Comparison of ENCODE assay signal across 14 cellular contexts in genomic region chr3:44983413-44984040, GRCh38. TPM values are rescaled to one million over a fixed set of nuclear protein-coding genes. Genes with fewer than 3 reads are reported as not detected.
A peak's percentile ranks its signal among the peaks of the same experiment; 100 is the strongest.
DNase-seq lines count a peak whose midpoint lies in the region; ATAC-seq and TF ChIP-seq lines count a peak whose summit lies in the region.
"Had no signal": no experiment of that assay in that cellular context is flagged by ENCODE, and none has a peak within 500 bp of the region (broad histone marks: within the 10 kb centered on the region; RNA-seq: fewer than 3 reads in every experiment).

No MANE protein-coding gene starts in this region.

- DNase-seq in Right ventricle myocardium inferior (ENCODE audit: missing footprints) = no peak
- no peak for DNase-seq in cardiac septum (ENCODE audit: low spot score)
- peak; percentile 61 for DNase-seq in epithelial cell of prostate (ENCODE audit: low read depth, low spot score)
- DNase-seq in mesothelial cell of epicardium (ENCODE audit: low spot score in 2 of 2, unreplicated experiment in 2 of 2) = no peak
- DNase-seq in vagina (ENCODE audit: extremely low spot score in 2 of 2) = no peak
- no peak for DNase-seq in omental fat pad (ENCODE audit: low spot score)
- DNase-seq in hepatic stellate cell (ENCODE audit: low spot score) = no peak
- no peak for DNase-seq in activated CD8-positive, alpha-beta T cell treated with anti-CD3 and anti-CD28 coated beads for 36 hours
- DNase-seq: activated CD4-positive, alpha-beta T cell treated with anti-CD3 and anti-CD28 coated beads for 1 hour; NCI-H1417 treated with DMSO at 0.1 percent for 48 hours; NCI-H748 treated with DMSO at 0.1 percent for 48 hours; nephron progenitor cell had no signal

- no peaks in the 10 kb centered on the region for H3K9me3 ChIP-seq in vagina

- no peaks in the 10 kb centered on the region for H3K27me3 Mint-ChIP-seq in mesothelial cell of epicardium (ENCODE audit: low read depth)
- no peaks in the 10 kb centered on the region for H3K27me3 Mint-ChIP-seq in activated CD8-positive, alpha-beta T cell treated with anti-CD3 and anti-CD28 coated beads for 36 hours

- peak; percentile 67 for ATAC-seq in Right ventricle myocardium inferior
- ATAC-seq in omental fat pad (ENCODE audit: low FRiP score) = no peak
- no peak for ATAC-seq in activated CD8-positive, alpha-beta T cell treated with anti-CD3 and anti-CD28 coated beads for 36 hours

- CTCF ChIA-PET in activated CD8-positive, alpha-beta T cell treated with anti-CD3 and anti-CD28 coated beads for 36 hours (lab: Charles Lee) = interaction anchor here (1.5 to 3.2 kb wide), 2 partner anchors 10 to 15 kb away, joined by 3 to 24 read pairs; no protein-coding TSS in a partner anchor

- no peaks in the 10 kb centered on the region for H3K27me3 ChIP-seq in vagina

- TF ChIP-seq POLR2A in vagina (IDR thresholded peaks at IDR 0.05) = no peak

- H3K27ac ChIP-seq in epithelial cell of prostate (peak overlapping the region; percentile 78), vagina (peak overlapping the region; percentile 75)

- H3K36me3 ChIP-seq in vagina = no peaks in the 10 kb centered on the region

- no peak for TF ChIP-seq CTCF in mesothelial cell of epicardium (IDR thresholded peaks at IDR 0.05; ENCODE audit: unreplicated experiment)
- no peak for TF ChIP-seq CTCF in vagina (IDR thresholded peaks at IDR 0.05)
- no peak for TF ChIP-seq CTCF in omental fat pad (IDR thresholded peaks at IDR 0.05)
- no peak for TF ChIP-seq CTCF in activated CD8-positive, alpha-beta T cell treated with anti-CD3 and anti-CD28 coated beads for 36 hours (IDR thresholded peaks at IDR 0.05)

- H3K4me3 Mint-ChIP-seq in mesothelial cell of epicardium = no peak overlapping the region
- no peak overlapping the region for H3K4me3 Mint-ChIP-seq in activated CD8-positive, alpha-beta T cell treated with anti-CD3 and anti-CD28 coated beads for 36 hours
- H3K4me3 Mint-ChIP-seq: nephron progenitor cell had no signal

- H3K36me3 Mint-ChIP-seq in mesothelial cell of epicardium = peaks cover 13% of the 10 kb centered on the region
- H3K36me3 Mint-ChIP-seq in activated CD8-positive, alpha-beta T cell treated with anti-CD3 and anti-CD28 coated beads for 36 hours (ENCODE audit: low read depth) = peaks cover 36% of the 10 kb centered on the region

- peaks cover 76% of the 10 kb centered on the region for H3K4me1 ChIP-seq in vagina

- intact Hi-C loops in Right ventricle myocardium inferior (cut with DNase I) = no loop called here
- intact Hi-C loops in cardiac septum (cut with DNase I) = no loop called here
- intact Hi-C loops in vagina (cut with DNase I) = no loop called here
- intact Hi-C loops in activated CD8-positive, alpha-beta T cell treated with anti-CD3 and anti-CD28 coated beads for 36 hours (cut with micrococcal nuclease) = no loop called here

- H3K4me3 ChIP-seq in vagina = no peak overlapping the region

- H3K9me3 Mint-ChIP-seq in mesothelial cell of epicardium = no peaks in the 10 kb centered on the region
- no peaks in the 10 kb centered on the region for H3K9me3 Mint-ChIP-seq in activated CD8-positive, alpha-beta T cell treated with anti-CD3 and anti-CD28 coated beads for 36 hours

- peak overlapping the region; percentile 56 for H3K27ac Mint-ChIP-seq in mesothelial cell of epicardium
- no peak overlapping the region for H3K27ac Mint-ChIP-seq in activated CD8-positive, alpha-beta T cell treated with anti-CD3 and anti-CD28 coated beads for 36 hours
- H3K27ac Mint-ChIP-seq: nephron progenitor cell had no signal

- peaks cover 25% of the 10 kb centered on the region for H3K4me1 Mint-ChIP-seq in mesothelial cell of epicardium
- peaks cover 68% of the 10 kb centered on the region for H3K4me1 Mint-ChIP-seq in activated CD8-positive, alpha-beta T cell treated with anti-CD3 and anti-CD28 coated beads for 36 hours (ENCODE audit: low read depth)

- POLR2A ChIA-PET in activated CD8-positive, alpha-beta T cell treated with anti-CD3 and anti-CD28 coated beads for 36 hours (lab: Charles Lee) = interaction anchor here (0.6 to 1.3 kb wide), 3 partner anchors 15 to 221 kb away, joined by 3 read pairs; no protein-coding TSS in a partner anchor

RNA-seq across cellular contexts. Expression of gene EXOSC7, which starts 7.5 kb away (rescaled TPM):
- total RNA-seq in Right ventricle myocardium inferior (23.1 TPM), cardiac septum (29.6 TPM), mesothelial cell of epicardium (53.6 TPM in 3 replicates), vagina (56.2 TPM), omental fat pad (10 to 100 TPM; 31.7 to 47.7 (median 39.0) TPM)
- total RNA-seq in activated CD8-positive, alpha-beta T cell treated with anti-CD3 and anti-CD28 coated beads for 36 hours = 10 to 100 TPM; 79.8 to 80.7 TPM

RNA-seq across cellular contexts. Expression of gene ZDHHC3, which starts 7.6 kb away (rescaled TPM):
- total RNA-seq in Right ventricle myocardium inferior (35.8 TPM), cardiac septum (43.8 TPM), mesothelial cell of epicardium (63.7 to 74.5 TPM (median 64.8 TPM) in 3 replicates), vagina (83.5 TPM), omental fat pad (10 to 100 TPM; 72.0 to 99.8 (median 80.1) TPM)
- total RNA-seq in activated CD8-positive, alpha-beta T cell treated with anti-CD3 and anti-CD28 coated beads for 36 hours = 10 to 100 TPM; 28.6 to 36.0 TPM

RNA-seq across cellular contexts. Expression of gene CLEC3B, which starts 42.6 kb away (rescaled TPM):
- total RNA-seq in Right ventricle myocardium inferior (70.8 TPM), cardiac septum (77.1 TPM), mesothelial cell of epicardium (0.60 to 1.2 TPM (median 0.66 TPM) in 3 replicates), vagina (41.7 TPM), omental fat pad (100 to 1,000 TPM in 3 of 4 donors, 10 to 100 TPM in 1; 58.9 to 297 (median 125) TPM)
- not detected for total RNA-seq in activated CD8-positive, alpha-beta T cell treated with anti-CD3 and anti-CD28 coated beads for 36 hours
- total RNA-seq: epithelial cell of proximal tubule, SK-MEL-5 had no signal

Comparison
In these comparisons a context has a peak if more than half of its experiments do, and no peak if none do; other contexts are left out.
1. RNA of gene CLEC3B, which starts 42.6 kb away (total RNA-seq): 58.9 to 297 TPM in omental fat pad, 77.1 TPM in cardiac septum (single experiment), 70.8 TPM in Right ventricle myocardium inferior (single experiment) and 41.7 TPM in vagina (single experiment); 0.60 to 1.2 TPM in mesothelial cell of epicardium and not detected in activated CD8-positive, alpha-beta T cell treated with anti-CD3 and anti-CD28 coated beads for 36 hours; every median in the first group is over 10 times any median in the second.